ENCODE assay signal across 1 cellular context in genomic region chr10:43437141-43437860, GRCh38.
TF ChIP-seq lines count a peak whose summit lies in the region.

No MANE protein-coding gene starts in this region.

TF ChIP-seq in HEK293, 187 proteins besides CTCF, POLR2A, EP300 and RAD21 (continued from another document):
- TF ChIP-seq TSHZ1 (tag by site-specific recombination; IDR thresholded peaks at IDR 0.05; ENCODE audit: borderline replicate concordance) (no peak), ZNF510 (tag by site-specific recombination; IDR thresholded peaks at IDR 0.05; ENCODE audit: insufficient replicate concordance) (no peak), ZBTB48 (tag by site-specific recombination; IDR thresholded peaks at IDR 0.05) (no peak), KLF9 (tag by site-specific recombination; IDR thresholded peaks at IDR 0.05; ENCODE audit: low read depth) (0 out of 2 replicates have a peak, but pooled peaks have one; percentile 27), PRDM10 (tag by site-specific recombination; IDR thresholded peaks at IDR 0.05) (no peak), SP2 (tag by site-specific recombination; IDR thresholded peaks at IDR 0.05) (0 out of 2 replicates have a peak, but pooled peaks have one; percentile 13), ZNF561 (tag by site-specific recombination; IDR thresholded peaks at IDR 0.05; ENCODE audit: borderline replicate concordance) (0 out of 2 replicates have a peak, but pooled peaks have one; percentile 0), ZNF280C (tag by site-specific recombination; IDR thresholded peaks at IDR 0.05) (no peak)
